9 cellular contexts compared by ENCODE assay signal in the genomic region with DNA sequence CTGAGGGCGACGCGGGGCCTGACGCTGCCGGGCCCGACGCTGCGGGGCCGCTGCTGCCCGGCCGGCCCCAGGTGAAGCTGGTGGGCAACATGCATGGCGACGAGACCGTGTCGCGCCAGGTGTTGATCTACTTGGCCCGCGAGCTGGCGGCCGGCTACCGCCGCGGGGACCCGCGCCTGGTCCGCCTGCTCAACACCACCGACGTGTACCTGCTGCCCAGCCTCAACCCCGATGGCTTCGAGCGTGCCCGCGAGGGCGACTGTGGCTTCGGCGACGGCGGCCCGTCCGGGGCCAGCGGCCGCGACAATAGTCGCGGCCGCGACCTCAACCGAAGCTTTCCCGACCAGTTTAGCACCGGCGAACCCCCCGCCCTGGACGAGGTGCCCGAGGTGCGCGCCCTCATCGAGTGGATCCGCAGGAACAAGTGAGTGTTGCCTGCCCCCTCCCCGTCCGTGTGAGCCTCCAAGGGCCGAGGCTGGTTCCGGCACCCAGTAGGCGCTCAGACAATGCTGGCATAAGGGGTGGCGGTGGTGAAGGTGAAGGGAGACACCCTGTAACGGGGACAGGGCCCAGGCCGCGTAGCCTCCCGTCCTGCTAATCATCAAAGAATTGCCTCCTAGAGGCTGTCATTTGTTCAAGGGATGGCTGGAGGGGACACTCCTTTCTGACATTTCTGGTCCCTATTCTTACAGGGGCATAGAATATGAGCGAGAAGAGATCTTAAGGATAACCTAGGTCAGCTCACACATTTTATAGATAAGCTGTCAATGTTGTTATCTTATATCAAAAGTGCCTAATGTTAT. TPM values are rescaled to one million over a fixed set of nuclear protein-coding genes. Genes with fewer than 3 reads are reported as not detected.
DNase-seq lines count a peak whose midpoint lies in the region; ATAC-seq and TF ChIP-seq lines count a peak whose summit lies in the region.
"Had no signal": no experiment of that assay in that cellular context is flagged by ENCODE, and none has a peak within 500 bp of the region (broad histone marks: within the 10 kb centered on the region; RNA-seq: fewer than 3 reads in every experiment).

No MANE protein-coding gene starts in this region.

- WGBS in gastroesophageal sphincter (ENCODE audit: low coverage in 1 of 2), 2 donors, result 0% methylated on average over 1 to 3 of the region's 69 CpGs
- 0 to 1% (median 1%) methylated on average over 13 to 69 of the region's 69 CpGs for WGBS in ovary, 3 donors

- H3K9me3 Mint-ChIP-seq in activated T-helper 2 cell treated with anti-CD3 and anti-CD28 coated beads, Interferon-gamma antibody, Interleukin-2, Interleukin-4, amounts not matched to agents 10 μg/mL and 5 μg/mL and 100 μg/mL, durations not matched to agents 14 hours and 24 hours and 36 hours, result no peaks in the 10 kb centered on the region

- ATAC-seq in GM21723 (IDR thresholded peaks at IDR 0.05; ENCODE audit: unreplicated experiment) (peak; percentile 30), gastroesophageal sphincter (no peak)

- peaks cover 52% of the 10 kb centered on the region for H3K4me1 Mint-ChIP-seq in activated T-helper 2 cell treated with anti-CD3 and anti-CD28 coated beads, Interferon-gamma antibody, Interleukin-2, Interleukin-4, amounts not matched to agents 10 μg/mL and 5 μg/mL and 100 μg/mL, durations not matched to agents 14 hours and 24 hours and 36 hours (ENCODE audit: low read depth)

- H3K4me1 ChIP-seq in MM.1S (ENCODE audit: low read length), result peaks cover 33% of the 10 kb centered on the region
- peaks cover 0 to 74% (median 7%) of the 10 kb centered on the region in 3 donors for H3K4me1 ChIP-seq in gastroesophageal sphincter
- peaks cover 4% of the 10 kb centered on the region for H3K4me1 ChIP-seq in ovary (ENCODE audit: insufficient read depth)

- H3K79me2 ChIP-seq in MM.1S (ENCODE audit: low read length), result peaks cover 19% of the 10 kb centered on the region

- H3K27me3 ChIP-seq in MM.1S (replicated peaks; ENCODE audit: insufficient read depth, low read length) (no peaks in the 10 kb centered on the region), gastroesophageal sphincter (no peaks in the 10 kb centered on the region), ovary (no peaks in the 10 kb centered on the region)

- H3F3A ChIP-seq in MM.1S (ENCODE audit: insufficient read depth, low read length), result peaks cover 8% of the 10 kb centered on the region; the same call in 1 of the 2 replicates

- H3K9me2 ChIP-seq in MM.1S (replicated peaks; ENCODE audit: insufficient read depth, low read length), result no peaks in the 10 kb centered on the region

- H3K9ac ChIP-seq in MM.1S (ENCODE audit: low read length), result peak overlapping the region; percentile 60; the same call in 1 of the 2 replicates

- no peaks in the 10 kb centered on the region for H3K9me3 ChIP-seq in MM.1S (replicated peaks; ENCODE audit: insufficient read depth, low read length)
- H3K9me3 ChIP-seq in gastroesophageal sphincter, result no peaks in the 10 kb centered on the region
- H3K9me3 ChIP-seq in ovary, result no peaks in the 10 kb centered on the region

- intact Hi-C loops in activated T-helper 2 cell treated with anti-CD3 and anti-CD28 coated beads, Interferon-gamma antibody, Interleukin-2, Interleukin-4, amounts not matched to agents 10 μg/mL and 5 μg/mL and 100 μg/mL, durations not matched to agents 14 hours and 24 hours and 36 hours (cut with micrococcal nuclease), result loop anchor here (2.0 to 5.0 kb wide), 3 partner anchors 33 to 98 kb away; partner anchors contain the start of gene GOSR1
- intact Hi-C loops in ovary (cut with DNase I), result loop anchor here in 1 of 4 donors (5.0 kb wide), 1 partner anchor 262 kb away; the partner anchor contains the start of gene NSRP1

- H3K27ac Mint-ChIP-seq in activated T-helper 2 cell treated with anti-CD3 and anti-CD28 coated beads, Interferon-gamma antibody, Interleukin-2, Interleukin-4, amounts not matched to agents 10 μg/mL and 5 μg/mL and 100 μg/mL, durations not matched to agents 14 hours and 24 hours and 36 hours, result peak overlapping the region; percentile 82

- H4K20me1 ChIP-seq in MM.1S (ENCODE audit: insufficient read depth, low read length), result no peaks in the 10 kb centered on the region

- H3K4me3 Mint-ChIP-seq in activated T-helper 2 cell treated with anti-CD3 and anti-CD28 coated beads, Interferon-gamma antibody, Interleukin-2, Interleukin-4, amounts not matched to agents 10 μg/mL and 5 μg/mL and 100 μg/mL, durations not matched to agents 14 hours and 24 hours and 36 hours (ENCODE audit: low read depth), result peak overlapping the region; percentile 85

- TF ChIP-seq EP300 in gastroesophageal sphincter (IDR thresholded peaks at IDR 0.05) (no peak), ovary (IDR thresholded peaks at IDR 0.05) (no peak)

- TF ChIP-seq CTCF in MM.1S (IDR thresholded peaks at IDR 0.05; ENCODE audit: low read length) (no peak), gastroesophageal sphincter (IDR thresholded peaks at IDR 0.05) (no peak), ovary (IDR thresholded peaks at IDR 0.05) (no peak)

- peak overlapping the region; percentile 21; the same call in 1 of the 2 replicates for H3K27ac ChIP-seq in MM.1S (ENCODE audit: low read length)
- peak overlapping the region; percentile 57 to 98 (median 96) for H3K27ac ChIP-seq in gastroesophageal sphincter
- peak overlapping the region; percentile 32 to 73 for H3K27ac ChIP-seq in ovary

- TF ChIP-seq POLR2A in gastroesophageal sphincter (IDR thresholded peaks at IDR 0.05) (no peak), ovary (IDR thresholded peaks at IDR 0.05) (no peak)

- H3K4me3 ChIP-seq in MM.1S (ENCODE audit: low read length) (peak overlapping the region; percentile 77), gastroesophageal sphincter (peak overlapping the region; percentile 52 to 86), ovary (peak overlapping the region; percentile 88)

- H3K36me3 ChIP-seq in MM.1S (replicated peaks; ENCODE audit: insufficient read depth, low read length) (no peaks in the 10 kb centered on the region), gastroesophageal sphincter (no peaks in the 10 kb centered on the region), ovary (no peaks in the 10 kb centered on the region)

- peaks cover 15% of the 10 kb centered on the region for H3K36me3 Mint-ChIP-seq in activated T-helper 2 cell treated with anti-CD3 and anti-CD28 coated beads, Interferon-gamma antibody, Interleukin-2, Interleukin-4, amounts not matched to agents 10 μg/mL and 5 μg/mL and 100 μg/mL, durations not matched to agents 14 hours and 24 hours and 36 hours (ENCODE audit: low read depth)

- H2AFZ ChIP-seq in MM.1S (ENCODE audit: low read length), result peak overlapping the region; percentile 79

- DNase-seq in COLO668 (lab: John Stamatoyannopoulos, UW; ENCODE audit: unreplicated experiment), result peak; percentile 44
- DNase-seq in MM.1S, result peak; percentile 15
- DNase-seq in activated T-helper 2 cell treated with anti-CD3 and anti-CD28 coated beads, Interferon-gamma antibody, Interleukin-2, Interleukin-4, amounts not matched to agents 10 μg/mL and 5 μg/mL and 100 μg/mL, durations not matched to agents 14 hours and 24 hours and 36 hours (ENCODE audit: low spot score), result no peak
- DNase-seq in ovary, result peak; percentile 9 to 50 (median 34)
- DNase-seq in NCI-H345 treated with DMSO at 0.1 percent for 48 hours (lab: John Stamatoyannopoulos, UW; ENCODE audit: unreplicated experiment), result no peak
- no peak for DNase-seq in ureter (ENCODE audit: low spot score)

- H3K27me3 Mint-ChIP-seq in activated T-helper 2 cell treated with anti-CD3 and anti-CD28 coated beads, Interferon-gamma antibody, Interleukin-2, Interleukin-4, amounts not matched to agents 10 μg/mL and 5 μg/mL and 100 μg/mL, durations not matched to agents 14 hours and 24 hours and 36 hours (ENCODE audit: low read depth), result peaks cover 2% of the 10 kb centered on the region

- H3K4me2 ChIP-seq in MM.1S (ENCODE audit: low read depth, low read length), result peak overlapping the region; percentile 57

RNA-seq across cellular contexts. Expression of gene CPD, which starts 0.8 kb away (rescaled TPM):
- total RNA-seq in activated T-helper 2 cell treated with anti-CD3 and anti-CD28 coated beads, Interferon-gamma antibody, Interleukin-2, Interleukin-4, amounts not matched to agents 10 μg/mL and 5 μg/mL and 100 μg/mL, durations not matched to agents 14 hours and 24 hours and 36 hours, result 26.0 and 31.5 TPM in 2 replicates
- total RNA-seq in gastroesophageal sphincter, result 100 to 1,000 TPM in 1 of 4 donors, 10 to 100 TPM in 3; 37.8 to 103 (median 57.5) TPM
- total RNA-seq in ovary, result 10 to 100 TPM; 24.4 to 53.8 (median 30.8) TPM
- polyA plus RNA-seq in ovary, result 10 to 100 TPM in 1 of 2 donors, 1 to 10 TPM in 1; 8.6 to 18.9 TPM
- 61.0 TPM for total RNA-seq in ureter

RNA-seq across cellular contexts. Expression of gene TMIGD1, which starts 45.6 kb away (rescaled TPM):
- total RNA-seq in activated T-helper 2 cell treated with anti-CD3 and anti-CD28 coated beads, Interferon-gamma antibody, Interleukin-2, Interleukin-4, amounts not matched to agents 10 μg/mL and 5 μg/mL and 100 μg/mL, durations not matched to agents 14 hours and 24 hours and 36 hours, result not detected in 2 replicates
- not detected for total RNA-seq in gastroesophageal sphincter
- under 1 TPM in 1 of 7 donors, not detected in 6; 0.36 TPM for total RNA-seq in ovary
- polyA plus RNA-seq in ovary, result not detected
- total RNA-seq in ureter, result not detected
- total RNA-seq: LHCN-M2 had no signal

Comparison
In these comparisons a context has a peak if more than half of its experiments do, and no peak if none do; other contexts are left out.
1. DNase-seq: peak in COLO668 (single experiment), MM.1S (single experiment) and ovary (5 of 5); none in activated T-helper 2 cell treated with anti-CD3 and anti-CD28 coated beads, Interferon-gamma antibody, Interleukin-2, Interleukin-4, amounts not matched to agents 10 μg/mL and 5 μg/mL and 100 μg/mL, durations not matched to agents 14 hours and 24 hours and 36 hours (single experiment), NCI-H345 treated with DMSO at 0.1 percent for 48 hours (single experiment) and ureter (single experiment).
2. H3K27ac ChIP-seq: peak in every context shown above with its lines; median percentile 96 in gastroesophageal sphincter; 52 in ovary; 21 in MM.1S.
3. Peak in every context shown above with its lines, with median percentiles within 50 percentile points of each other: H3K4me3 ChIP-seq.